ENCODE assay signal across 10 cellular contexts in genomic region chr10:102001435-102002068, GRCh38. TPM values are rescaled to one million over a fixed set of nuclear protein-coding genes. Genes with fewer than 3 reads are reported as not detected.
DNase-seq lines count a peak whose midpoint lies in the region; ATAC-seq and TF ChIP-seq lines count a peak whose summit lies in the region.
"Had no signal": no experiment of that assay in that cellular context is flagged by ENCODE, and none has a peak within 500 bp of the region (broad histone marks: within the 10 kb centered on the region; RNA-seq: fewer than 3 reads in every experiment).

No MANE protein-coding gene starts in this region.

- H3K27ac ChIP-seq in A673 (ENCODE audit: low read depth, low read length, poor library complexity, severe bottlenecking) = no peak overlapping the region

- H3K36me3 Mint-ChIP-seq in activated CD8-positive, alpha-beta T cell treated with anti-CD3 and anti-CD28 coated beads for 36 hours (ENCODE audit: low read depth) = peaks cover 26% of the 10 kb centered on the region

- no peaks in the 10 kb centered on the region for H3K27me3 Mint-ChIP-seq in activated CD8-positive, alpha-beta T cell treated with anti-CD3 and anti-CD28 coated beads for 36 hours

- no peak overlapping the region for H3K4me3 Mint-ChIP-seq in activated CD8-positive, alpha-beta T cell treated with anti-CD3 and anti-CD28 coated beads for 36 hours
- H3K4me3 Mint-ChIP-seq: CD8-positive, alpha-beta T cell had no signal

- no peaks in the 10 kb centered on the region for H3K9me3 Mint-ChIP-seq in activated CD8-positive, alpha-beta T cell treated with anti-CD3 and anti-CD28 coated beads for 36 hours
- H3K9me3 Mint-ChIP-seq: CD8-positive, alpha-beta T cell had no signal

- no TSS peak for BruUV-seq in A673 (replicated peaks; lab: Mats Ljungman, UMichigan)

- POLR2A ChIA-PET in A673 (lab: Charles Lee; ENCODE audit: low non-redundant PET) = no interaction called here
- POLR2A ChIA-PET in activated CD8-positive, alpha-beta T cell treated with anti-CD3 and anti-CD28 coated beads for 36 hours (lab: Charles Lee) = interaction anchor here (0.6 to 1.2 kb wide), 2 partner anchors 9 to 86 kb away, joined by 3 read pairs; no protein-coding TSS in a partner anchor
- POLR2A ChIA-PET in HEK293T (lab: Yijun Ruan, JAX) = no interaction called here

- intact Hi-C loops in A673 (cut with micrococcal nuclease; ENCODE audit: unreplicated experiment) = no loop called here
- intact Hi-C loops in activated CD8-positive, alpha-beta T cell treated with anti-CD3 and anti-CD28 coated beads for 36 hours (cut with micrococcal nuclease) = no loop called here

- ATAC-seq in GM18867 (IDR thresholded peaks at IDR 0.05; ENCODE audit: unreplicated experiment) = peak; percentile 64
- ATAC-seq in HG03045 (IDR thresholded peaks at IDR 0.05; ENCODE audit: unreplicated experiment) = peak; percentile 80
- peak; percentile 51 for ATAC-seq in activated CD8-positive, alpha-beta T cell treated with anti-CD3 and anti-CD28 coated beads for 36 hours
- ATAC-seq: CD8-positive, alpha-beta T cell had no signal

- no peaks in the 10 kb centered on the region for H3K9me3 ChIP-seq in A673 (ENCODE audit: low read depth, low read length, poor library complexity, severe bottlenecking)
- no peaks in the 10 kb centered on the region for H3K9me3 ChIP-seq in MG63

- H3K4me3 ChIP-seq in A673 (ENCODE audit: low read depth, low read length, poor library complexity, severe bottlenecking) = no peak overlapping the region
- no peak overlapping the region for H3K4me3 ChIP-seq in MG63

- H3K27me3 ChIP-seq in A673 (replicated peaks; ENCODE audit: insufficient read depth, low read depth, low read length, poor library complexity) (no peaks in the 10 kb centered on the region), MG63 (no peaks in the 10 kb centered on the region)

- TF ChIP-seq CTCF in A673 (conservative IDR thresholded peaks at IDR 0.05; ENCODE audit: low read depth, low read length) = no peak
- no peak for TF ChIP-seq CTCF in activated CD8-positive, alpha-beta T cell treated with anti-CD3 and anti-CD28 coated beads for 36 hours (IDR thresholded peaks at IDR 0.05)

- peaks cover 18% of the 10 kb centered on the region for H3K4me1 Mint-ChIP-seq in activated CD8-positive, alpha-beta T cell treated with anti-CD3 and anti-CD28 coated beads for 36 hours (ENCODE audit: low read depth)

- H3K36me3 ChIP-seq in A673 (ENCODE audit: insufficient read depth, low read length, poor library complexity, severe bottlenecking) = peaks cover 2% of the 10 kb centered on the region
- peaks cover 47% of the 10 kb centered on the region for H3K36me3 ChIP-seq in MG63

- DNase-seq in A673 (ENCODE audit: low spot score) (peak; percentile 56), MG63 (no peak), NCI-H69 (lab: John Stamatoyannopoulos, UW) (no peak), NCI-H510A treated with DMSO at 0.1 percent for 48 hours (lab: John Stamatoyannopoulos, UW) (no peak), HEK293T (ENCODE audit: extremely low spot score) (no peak)
- DNase-seq in activated CD8-positive, alpha-beta T cell treated with anti-CD3 and anti-CD28 coated beads for 36 hours = peak; percentile 4
- DNase-seq: CD8-positive, alpha-beta T cell; stimulated activated CD4-positive, alpha-beta T cell treated with anti-CD3 and anti-CD28 coated beads, Interleukin-2, amount 100 ng/mL, for 48 hours had no signal

- H3K4me1 ChIP-seq in A673 (ENCODE audit: insufficient read depth, low read length, poor library complexity, severe bottlenecking) = peaks cover 20% of the 10 kb centered on the region

- H3K27ac Mint-ChIP-seq in activated CD8-positive, alpha-beta T cell treated with anti-CD3 and anti-CD28 coated beads for 36 hours = peak overlapping the region; percentile 42
- H3K27ac Mint-ChIP-seq: CD8-positive, alpha-beta T cell had no signal

- CTCF ChIA-PET in A673 (lab: Charles Lee) = interaction anchor here (0.5 to 1.2 kb wide), 2 partner anchors 161 to 952 kb away, joined by 4 to 5 read pairs; no protein-coding TSS in a partner anchor
- CTCF ChIA-PET in activated CD8-positive, alpha-beta T cell treated with anti-CD3 and anti-CD28 coated beads for 36 hours (lab: Charles Lee) = interaction anchor here (0.9 to 13.4 kb wide), 8 partner anchors 9 to 166 kb away, joined by 3 to 200 read pairs (median 4); partner anchors contain the start of gene KCNIP2
- CTCF ChIA-PET in HEK293T (lab: Yijun Ruan, JAX) = interaction anchor here (0.6 to 1.6 kb wide), 3 partner anchors 8 to 252 kb away, joined by 3 to 5 read pairs (median 5); no protein-coding TSS in a partner anchor

TF ChIP-seq in HEK293T, 16 proteins besides CTCF, POLR2A, EP300 and RAD21:
- TF ChIP-seq FOXM1 (IDR thresholded peaks at IDR 0.05; ENCODE audit: borderline replicate concordance) = no peak
- no peak for TF ChIP-seq SP1 (IDR thresholded peaks at IDR 0.05)
- TF ChIP-seq NFRKB (IDR thresholded peaks at IDR 0.05) = no peak
- no peak for TF ChIP-seq FOXK2 (IDR thresholded peaks at IDR 0.05)
- no peak for TF ChIP-seq ZNF384 (IDR thresholded peaks at IDR 0.05)
- no peak for TF ChIP-seq ARNT (IDR thresholded peaks at IDR 0.05)
- TF ChIP-seq CTBP1 (IDR thresholded peaks at IDR 0.05; ENCODE audit: borderline replicate concordance) = no peak
- no peak for TF ChIP-seq L3MBTL2 (conservative IDR thresholded peaks at IDR 0.05)
- TF ChIP-seq HDGF (IDR thresholded peaks at IDR 0.05; ENCODE audit: borderline replicate concordance) = no peak
- no peak for TF ChIP-seq FOXA1 (IDR thresholded peaks at IDR 0.05)
- no peak for TF ChIP-seq PKNOX1 (IDR thresholded peaks at IDR 0.05)
- no peak for TF ChIP-seq TARDBP (IDR thresholded peaks at IDR 0.05)
- TF ChIP-seq LEF1 (IDR thresholded peaks at IDR 0.05; ENCODE audit: borderline replicate concordance) = no peak
- no peak for TF ChIP-seq ELF4 (IDR thresholded peaks at IDR 0.05)
- no peak for TF ChIP-seq SUZ12 (IDR thresholded peaks at IDR 0.05)
- no peak for TF ChIP-seq BHLHE40 (IDR thresholded peaks at IDR 0.05; ENCODE audit: borderline replicate concordance)

RNA-seq across cellular contexts. Expression of gene ARMH3, which starts 54.4 kb away (rescaled TPM):
- total RNA-seq in A673 (2021) = 17.8 and 19.7 TPM in 2 replicates
- total RNA-seq in activated CD8-positive, alpha-beta T cell treated with anti-CD3 and anti-CD28 coated beads for 36 hours = 10 to 100 TPM; 16.2 to 18.4 TPM
- 12.6 and 16.0 TPM in 2 replicates for total RNA-seq in MG63 (2014; rRNA removed; shearing (Covaris generic); ENCODE audit: low replicate concordance)

Comparison
In these comparisons a context has a peak if more than half of its experiments do, and no peak if none do; other contexts are left out.
1. DNase-seq: peak in A673 (single experiment) and activated CD8-positive, alpha-beta T cell treated with anti-CD3 and anti-CD28 coated beads for 36 hours (single experiment); none in MG63 (single experiment), NCI-H69 (single experiment), NCI-H510A treated with DMSO at 0.1 percent for 48 hours (single experiment) and HEK293T (single experiment).
2. Peak in every context shown above with its lines, with median percentiles within 50 percentile points of each other: ATAC-seq.